ENCODE assay signal across 8 cellular contexts in genomic region chr2:178951266-178952006, GRCh38.
"Had no signal": no experiment of that assay in that cellular context is flagged by ENCODE, and none has a peak within 500 bp of the region (broad histone marks: within the 10 kb centered on the region; RNA-seq: fewer than 3 reads in every experiment).

No MANE protein-coding gene starts in this region.

- H3K27ac Mint-ChIP-seq: GM23338, H9 had no signal

- H3K4me3 Mint-ChIP-seq: GM23338, H9, IgD-negative memory B cell had no signal

- H3K4me1 Mint-ChIP-seq: GM23338 had no signal

- DNase-seq: H9, HCEC 1CT, KG1 had no signal

- FAIRE-seq: H1, H54, HTR-8/SVneo had no signal

- H3K9me3 Mint-ChIP-seq: H9 had no signal

- H3K4me2 ChIP-seq: GM23338 had no signal

- H3K27me3 Mint-ChIP-seq: IgD-negative memory B cell had no signal

- ATAC-seq: GM23338 had no signal

- H3K4me3 ChIP-seq: GM23338 had no signal

- H2AFZ ChIP-seq: GM23338 had no signal
